ENCODE assay signal across 17 cellular contexts in genomic region chrX:13411496-13412207, GRCh38.
DNase-seq lines count a peak whose midpoint lies in the region; FAIRE-seq and TF ChIP-seq lines count a peak whose summit lies in the region.
"Had no signal": no experiment of that assay in that cellular context is flagged by ENCODE, and none has a peak within 500 bp of the region (broad histone marks: within the 10 kb centered on the region; RNA-seq: fewer than 3 reads in every experiment).

No MANE protein-coding gene starts in this region.

- no peak for TF ChIP-seq CTCF in D721Med (IDR thresholded peaks at IDR 0.05; ENCODE audit: insufficient read depth, missing control alignments)

- H3K36me3 ChIP-seq in HUES48 (ENCODE audit: control insufficient read depth, insufficient read depth, low read length) (no peaks in the 10 kb centered on the region), iPS-20b (ENCODE audit: insufficient read depth, low read depth, low read length) (no peaks in the 10 kb centered on the region)

- no peak overlapping the region for H3K4me3 Mint-ChIP-seq in activated CD4-positive, alpha-beta T cell treated with anti-CD3 and anti-CD28 coated beads, Interleukin-2, amount 10 ng/mL, durations not matched to agents 7 days and 5 days
- H3K4me3 Mint-ChIP-seq: CD4-positive, alpha-beta memory T cell had no signal

- POLR2A ChIA-PET in activated CD4-positive, alpha-beta T cell treated with anti-CD3 and anti-CD28 coated beads, Interleukin-2, amount 10 ng/mL, durations not matched to agents 7 days and 5 days (lab: Charles Lee): no interaction called here

- FAIRE-seq in D721Med (lab: Jason Lieb, UNC): peak; percentile 21
- FAIRE-seq: A549, GM12891, GM18507 had no signal

- no peak overlapping the region for H3K9ac ChIP-seq in HUES48 (ENCODE audit: low read depth, low read length)
- H3K9ac ChIP-seq in iPS-20b (ENCODE audit: low read depth, low read length): no peak overlapping the region

- peak overlapping the region; percentile 2; the same call in 1 of the 2 replicates for H3K4me3 ChIP-seq in HUES48 (ENCODE audit: low read depth, low read length)
- H3K4me3 ChIP-seq in iPS-20b (ENCODE audit: low read length): no peak overlapping the region; the same call in 1 of the 2 replicates
- H3K4me3 ChIP-seq: A549 had no signal

- CTCF ChIA-PET in activated CD4-positive, alpha-beta T cell treated with anti-CD3 and anti-CD28 coated beads, Interleukin-2, amount 10 ng/mL, durations not matched to agents 7 days and 5 days (lab: Charles Lee): interaction anchor here (1.0 kb wide), 1 partner anchor 8 kb away, joined by 3 read pairs; no protein-coding TSS in a partner anchor

- peaks cover 42% of the 10 kb centered on the region for H3K4me1 ChIP-seq in HUES48 (ENCODE audit: control insufficient read depth, insufficient read depth, low read length)
- peaks cover 11% of the 10 kb centered on the region; the same call in 1 of the 2 replicates for H3K4me1 ChIP-seq in iPS-20b (ENCODE audit: insufficient read depth, low read length)

- DNase-seq in D721Med (ENCODE audit: insufficient read length, low spot score) (no peak), SK-N-DZ (ENCODE audit: low spot score) (peak; percentile 8), pons (ENCODE audit: low spot score) (no peak), NCI-H187 treated with DMSO at 0.1 percent for 48 hours (lab: John Stamatoyannopoulos, UW) (no peak), MV-4-11 (lab: John Stamatoyannopoulos, UW) (no peak)
- no peak for DNase-seq in activated CD4-positive, alpha-beta T cell treated with anti-CD3 and anti-CD28 coated beads, Interleukin-2, amount 10 ng/mL, durations not matched to agents 7 days and 5 days
- DNase-seq: CD4-positive, alpha-beta memory T cell; KBM-7; NCI-H1105 treated with DMSO at 0.1 percent for 48 hours; NCI-H1694 treated with DMSO at 0.1 percent for 48 hours; SHP77; T-helper 1 cell had no signal

- H3K27ac ChIP-seq in HUES48 (ENCODE audit: low read depth, low read length) (peak overlapping the region; percentile 67), iPS-20b (ENCODE audit: low read length) (peak overlapping the region; percentile 30)
- H3K27ac ChIP-seq: A549 had no signal

- no peaks in the 10 kb centered on the region for H3K4me1 Mint-ChIP-seq in activated CD4-positive, alpha-beta T cell treated with anti-CD3 and anti-CD28 coated beads, Interleukin-2, amount 10 ng/mL, durations not matched to agents 7 days and 5 days

- H3K27me3 Mint-ChIP-seq in activated CD4-positive, alpha-beta T cell treated with anti-CD3 and anti-CD28 coated beads, Interleukin-2, amount 10 ng/mL, durations not matched to agents 7 days and 5 days: no peaks in the 10 kb centered on the region
- H3K27me3 Mint-ChIP-seq: CD4-positive, alpha-beta memory T cell had no signal

- no peaks in the 10 kb centered on the region for H3K9me3 ChIP-seq in HUES48 (ENCODE audit: control insufficient read depth, insufficient read depth, low read length)
- no peaks in the 10 kb centered on the region for H3K9me3 ChIP-seq in iPS-20b (ENCODE audit: insufficient read depth, low read depth, low read length)
- H3K9me3 ChIP-seq: A549 had no signal

- no peaks in the 10 kb centered on the region for H3K9me3 Mint-ChIP-seq in activated CD4-positive, alpha-beta T cell treated with anti-CD3 and anti-CD28 coated beads, Interleukin-2, amount 10 ng/mL, durations not matched to agents 7 days and 5 days

- no peaks in the 10 kb centered on the region for H3K36me3 Mint-ChIP-seq in activated CD4-positive, alpha-beta T cell treated with anti-CD3 and anti-CD28 coated beads, Interleukin-2, amount 10 ng/mL, durations not matched to agents 7 days and 5 days (ENCODE audit: low read depth)

- no peaks in the 10 kb centered on the region for H3K27me3 ChIP-seq in HUES48 (ENCODE audit: control insufficient read depth, insufficient read depth, low read length)
- no peaks in the 10 kb centered on the region for H3K27me3 ChIP-seq in iPS-20b (ENCODE audit: insufficient read depth, low read length)

- no peak overlapping the region for H3K27ac Mint-ChIP-seq in activated CD4-positive, alpha-beta T cell treated with anti-CD3 and anti-CD28 coated beads, Interleukin-2, amount 10 ng/mL, durations not matched to agents 7 days and 5 days
